In genomic region chr11:78282821-78283220, GRCh38 we compare ENCODE assay signal across 20 cellular contexts.
"Had no signal": no experiment of that assay in that cellular context is flagged by ENCODE, and none has a peak within 500 bp of the region (broad histone marks: within the 10 kb centered on the region; RNA-seq: fewer than 3 reads in every experiment).

No MANE protein-coding gene starts in this region.

- H3K9me3 ChIP-seq: heart right ventricle, psoas muscle, stomach, thoracic aorta, transverse colon had no signal

- ATAC-seq: esophagus mucosa, heart right ventricle, psoas muscle, sciatic nerve had no signal

- H3K36me3 ChIP-seq: transverse colon had no signal

- FAIRE-seq: endometrium, frontal cortex, islet of Langerhans had no signal

- H3K4me3 ChIP-seq: heart right ventricle, psoas muscle, stomach, thoracic aorta, transverse colon had no signal

- H3K4me1 ChIP-seq: psoas muscle had no signal

- H3K27ac ChIP-seq: heart right ventricle, psoas muscle, stomach, thoracic aorta, transverse colon had no signal

- DNase-seq: effector memory CD4-positive, alpha-beta T cell; heart right ventricle; hypothalamus; kidney glomerular epithelial cell; mesendoderm; naive B cell; psoas muscle; retina; stimulated activated CD4-positive, alpha-beta T cell treated with anti-CD3 and anti-CD28 coated beads, Interleukin-2, amount 100 ng/mL, for 24 hours; stimulated activated CD4-positive, alpha-beta T cell treated with anti-CD3 and anti-CD28 coated beads, Interleukin-4, amount 100 ng/mL, for 4 hours; stimulated activated naive CD4-positive, alpha-beta T cell; stomach; substantia nigra; transverse colon had no signal

- H3K27me3 ChIP-seq: heart right ventricle, stomach, transverse colon had no signal
